Comparison of ENCODE assay signal across 8 cellular contexts in genomic region chr2:19902272-19902730, GRCh38. TPM values are rescaled to one million over a fixed set of nuclear protein-coding genes. Genes with fewer than 3 reads are reported as not detected.
DNase-seq lines count a peak whose midpoint lies in the region; ATAC-seq and TF ChIP-seq lines count a peak whose summit lies in the region.

No MANE protein-coding gene starts in this region.

- H3K36me3 ChIP-seq in DOHH2 (ENCODE audit: control insufficient read depth, low read length) (peaks cover 24% of the 10 kb centered on the region), mesodermal cell (ENCODE audit: control insufficient read depth, insufficient read depth, low read length) (no peaks in the 10 kb centered on the region)

- H3K4me1 Mint-ChIP-seq in central memory CD8-positive, alpha-beta T cell = peaks cover 25% of the 10 kb centered on the region

- peaks cover 19% of the 10 kb centered on the region for H3K27me3 Mint-ChIP-seq in central memory CD8-positive, alpha-beta T cell

- peak overlapping the region; percentile 86 for H3K4me2 ChIP-seq in DOHH2 (ENCODE audit: low read length)

- H3K27me3 ChIP-seq in DOHH2 (ENCODE audit: control insufficient read depth, low read length) = peaks cover 6% of the 10 kb centered on the region; the same call in 1 of the 2 replicates

- H3K9me2 ChIP-seq in DOHH2 (replicated peaks; ENCODE audit: control insufficient read depth, low read length) = no peaks in the 10 kb centered on the region

- H3K9me3 Mint-ChIP-seq in central memory CD8-positive, alpha-beta T cell = no peaks in the 10 kb centered on the region

- peak overlapping the region; percentile 94 for H3K27ac Mint-ChIP-seq in central memory CD8-positive, alpha-beta T cell (ENCODE audit: low read depth)

- no peak for ATAC-seq in central memory CD8-positive, alpha-beta T cell (replicated peaks; ENCODE audit: extremely low read depth, poor library complexity, severe bottlenecking)
- no peak for ATAC-seq in HG03565 (IDR thresholded peaks at IDR 0.05; ENCODE audit: unreplicated experiment)
- no peak for ATAC-seq in HG02642 (IDR thresholded peaks at IDR 0.05; ENCODE audit: poor library complexity, unreplicated experiment)

- H3K79me2 ChIP-seq in DOHH2 (ENCODE audit: control insufficient read depth, low read length) = peaks cover 48% of the 10 kb centered on the region

- H3K4me1 ChIP-seq in DOHH2 (ENCODE audit: control insufficient read depth, low read length) = peaks cover 31% of the 10 kb centered on the region
- peaks cover 4% of the 10 kb centered on the region for H3K4me1 ChIP-seq in mesodermal cell (ENCODE audit: control insufficient read depth, insufficient read depth, low read length, poor library complexity, severe bottlenecking)

- H4K20me1 ChIP-seq in DOHH2 (ENCODE audit: control insufficient read depth, insufficient read depth, low read depth, low read length) = peaks cover 9% of the 10 kb centered on the region; the same call in 1 of the 2 replicates

- WGBS in mesodermal cell (ENCODE audit: insufficient coverage in 2 of 2), 2 experiments = 0 to 13% methylated on average over 4 to 6 of the region's 16 CpGs

- H3K36me3 Mint-ChIP-seq in central memory CD8-positive, alpha-beta T cell (ENCODE audit: insufficient read depth) = peaks cover 31% of the 10 kb centered on the region

- peak overlapping the region; percentile 85 for H3K4me3 Mint-ChIP-seq in central memory CD8-positive, alpha-beta T cell

- TF ChIP-seq CTCF in DOHH2 (IDR thresholded peaks at IDR 0.05; ENCODE audit: low read depth, low read length, poor library complexity, severe bottlenecking) = no peak

- peak; percentile 54 for DNase-seq in NCI-H2227 (lab: John Stamatoyannopoulos, UW; ENCODE audit: unreplicated experiment)
- DNase-seq in central memory CD8-positive, alpha-beta T cell (ENCODE audit: low spot score in 2 of 2) = no peak
- DNase-seq in activated CD8-positive, alpha-beta memory T cell treated with anti-CD3 and anti-CD28 coated beads, Interleukin-2, amount 50 U/mL, for 48 hours = no peak
- no peak for DNase-seq in UCSD-AML1 (lab: John Stamatoyannopoulos, UW; ENCODE audit: unreplicated experiment)

- peaks cover 2% of the 10 kb centered on the region; the same call in 1 of the 2 replicates for H3F3A ChIP-seq in DOHH2 (ENCODE audit: control insufficient read depth, insufficient read depth)

- H3K9me3 ChIP-seq in DOHH2 (ENCODE audit: control insufficient read depth, insufficient read depth, low read length) (no peaks in the 10 kb centered on the region), mesodermal cell (ENCODE audit: control insufficient read depth, low read length) (no peaks in the 10 kb centered on the region)

- H3K27ac ChIP-seq in DOHH2 (ENCODE audit: low read depth, low read length) (peak overlapping the region; percentile 82), mesodermal cell (ENCODE audit: low read depth, low read length, severe bottlenecking) (peak overlapping the region; percentile 95)

- H3K4me3 ChIP-seq in DOHH2 (ENCODE audit: low read length) (peak overlapping the region; percentile 92), mesodermal cell (ENCODE audit: extremely low read depth, insufficient read depth, low read length, poor library complexity, severe bottlenecking) (peak overlapping the region; percentile 73)

RNA-seq across cellular contexts. Expression of gene TTC32, which starts 0.5 kb away (rescaled TPM):
- polyA plus RNA-seq in mesodermal cell (2013, experiment 1 of 2) = 10.5 TPM
- 9.8 TPM for polyA plus RNA-seq in mesodermal cell (2013, experiment 2 of 2)
